15 cellular contexts compared by ENCODE assay signal in the genomic region with DNA sequence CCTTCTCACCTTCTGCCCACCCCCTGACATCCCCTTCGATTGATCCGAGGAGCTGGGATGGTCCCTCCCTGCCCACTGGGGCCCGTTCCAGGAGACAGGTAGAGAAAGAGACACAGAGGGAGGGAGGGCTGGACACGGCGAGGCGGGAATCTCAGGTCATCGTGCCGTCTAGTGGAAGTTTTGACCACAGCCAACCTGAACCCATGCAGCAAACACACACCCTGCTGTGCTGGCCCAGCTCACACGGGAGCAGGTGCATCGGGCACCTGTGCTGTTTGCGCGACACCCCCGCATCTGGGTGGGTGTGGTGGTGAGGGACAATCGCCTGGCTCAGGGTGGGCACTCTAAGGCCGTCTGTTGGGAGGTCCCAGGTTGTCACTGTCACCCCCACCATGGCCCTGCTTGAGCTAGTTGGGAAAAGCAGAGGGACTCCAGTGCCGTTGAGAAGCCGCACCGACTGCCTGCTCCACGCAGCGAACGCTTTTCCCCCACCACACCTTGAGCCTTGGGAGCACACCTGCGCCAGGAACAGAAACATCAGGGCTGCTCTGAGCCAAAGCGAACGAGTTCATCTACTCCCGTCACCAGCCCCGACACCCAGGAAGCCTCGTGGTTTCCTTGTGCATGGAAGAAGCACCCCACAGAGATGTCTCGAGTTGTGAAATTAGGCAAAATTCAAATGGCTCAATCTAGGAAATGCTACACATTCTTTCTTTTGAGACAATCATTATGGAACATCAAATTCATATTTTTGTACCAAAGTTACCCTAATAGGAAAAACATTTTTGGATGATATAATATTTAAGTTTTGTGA.
"Had no signal": no experiment of that assay in that cellular context is flagged by ENCODE, and none has a peak within 500 bp of the region (broad histone marks: within the 10 kb centered on the region; RNA-seq: fewer than 3 reads in every experiment).

No MANE protein-coding gene starts in this region.

- H3K27ac ChIP-seq: brain microvascular endothelial cell, gastroesophageal sphincter, SJSA1, suprapubic skin, upper lobe of left lung had no signal

- H3K4me3 ChIP-seq: gastroesophageal sphincter, SJSA1, suprapubic skin, upper lobe of left lung had no signal

- H3K4me1 ChIP-seq: gastroesophageal sphincter, SJSA1, suprapubic skin, upper lobe of left lung had no signal

- H3K9me3 ChIP-seq: gastroesophageal sphincter, suprapubic skin, upper lobe of left lung had no signal

- H3K9me3 Mint-ChIP-seq: activated CD4-positive, alpha-beta memory T cell treated with anti-CD3 and anti-CD28 coated beads for 36 hours; activated T-helper 1 cell treated with anti-CD3 and anti-CD28 coated beads, Interleukin-12 subunit alpha, Interleukin-12 subunit beta, Interleukin-2, Interleukin-4 antibody, amounts not matched to agents 30 ng/mL and 10 ng/mL and 1 ng/mL, durations not matched to agents 14 hours and 24 hours and 36 hours; mesothelial cell of epicardium had no signal

- H3K27me3 ChIP-seq: brain microvascular endothelial cell, SJSA1, upper lobe of left lung had no signal

- DNase-seq: activated CD8-positive, alpha-beta memory T cell treated with anti-CD3 and anti-CD28 coated beads, Interleukin-2, amount 50 U/mL, for 4 hours; amygdala; brain microvascular endothelial cell; dermis blood vessel endothelial cell; stimulated activated CD4-positive, alpha-beta T cell treated with anti-CD3 and anti-CD28 coated beads, Interleukin-12 subunit alpha, Interleukin-12 subunit beta, amount 100 ng/mL, for 4 hours; stimulated activated naive CD8-positive, alpha-beta T cell treated with anti-CD3 and anti-CD28 coated beads, Interleukin-15, Interleukin-2, amounts not matched to agents 100 U/mL and 50 U/mL, for 24 hours; SW 1271 had no signal

- H3K4me3 Mint-ChIP-seq: activated CD4-positive, alpha-beta memory T cell treated with anti-CD3 and anti-CD28 coated beads for 36 hours; activated T-helper 1 cell treated with anti-CD3 and anti-CD28 coated beads, Interleukin-12 subunit alpha, Interleukin-12 subunit beta, Interleukin-2, Interleukin-4 antibody, amounts not matched to agents 30 ng/mL and 10 ng/mL and 1 ng/mL, durations not matched to agents 14 hours and 24 hours and 36 hours; mesothelial cell of epicardium; WTC11 had no signal

- H3K4me1 Mint-ChIP-seq: mesothelial cell of epicardium, WTC11 had no signal

- H3K36me3 Mint-ChIP-seq: activated CD4-positive, alpha-beta memory T cell treated with anti-CD3 and anti-CD28 coated beads for 36 hours; mesothelial cell of epicardium had no signal

- H3K27ac Mint-ChIP-seq: activated CD4-positive, alpha-beta memory T cell treated with anti-CD3 and anti-CD28 coated beads for 36 hours; activated T-helper 1 cell treated with anti-CD3 and anti-CD28 coated beads, Interleukin-12 subunit alpha, Interleukin-12 subunit beta, Interleukin-2, Interleukin-4 antibody, amounts not matched to agents 30 ng/mL and 10 ng/mL and 1 ng/mL, durations not matched to agents 14 hours and 24 hours and 36 hours; mesothelial cell of epicardium; WTC11 had no signal

- ATAC-seq: gastroesophageal sphincter; stimulated activated naive CD8-positive, alpha-beta T cell treated with anti-CD3 and anti-CD28 coated beads, Interleukin-15, Interleukin-2, amounts not matched to agents 100 U/mL and 50 U/mL, for 24 hours; WTC11 had no signal

- H3K36me3 ChIP-seq: brain microvascular endothelial cell, gastroesophageal sphincter, SJSA1, suprapubic skin, upper lobe of left lung had no signal

- H3K27me3 Mint-ChIP-seq: activated CD4-positive, alpha-beta memory T cell treated with anti-CD3 and anti-CD28 coated beads for 36 hours had no signal
